11 cellular contexts compared by ENCODE assay signal in the genomic region with DNA sequence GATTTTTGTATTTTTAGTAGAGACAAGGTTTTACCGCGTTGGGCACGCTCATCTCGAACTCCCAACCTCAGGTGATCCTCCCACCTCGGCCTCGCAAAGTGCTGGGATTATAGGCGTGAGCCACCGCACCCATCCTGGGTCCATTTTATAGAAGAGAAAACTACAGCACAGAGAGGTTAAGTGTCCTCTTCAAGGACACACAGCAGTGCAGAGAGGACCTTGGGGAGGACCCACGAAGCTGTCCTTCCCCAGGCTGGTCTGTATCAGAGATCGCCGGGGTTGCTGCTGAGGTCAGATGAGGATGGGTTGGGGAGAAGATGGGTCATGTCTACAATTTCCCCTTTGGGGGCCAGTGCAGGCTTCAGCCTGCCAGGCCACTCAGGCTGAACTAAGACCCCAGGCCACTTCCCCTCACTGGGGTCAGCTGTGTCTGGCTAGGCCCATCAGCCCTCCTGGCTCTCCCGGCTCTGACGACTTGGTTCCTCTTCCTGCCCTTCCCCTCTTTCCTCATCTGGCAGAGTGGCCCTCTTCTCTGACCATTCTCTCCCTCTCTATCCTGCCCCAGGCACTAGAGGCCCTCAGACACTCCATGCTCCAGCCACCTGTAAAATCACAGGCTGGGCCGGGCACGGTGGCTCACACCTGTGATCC. TPM values are rescaled to one million over a fixed set of nuclear protein-coding genes. Genes with fewer than 3 reads are reported as not detected.
DNase-seq lines count a peak whose midpoint lies in the region; ATAC-seq and TF ChIP-seq lines count a peak whose summit lies in the region.
"Had no signal": no experiment of that assay in that cellular context is flagged by ENCODE, and none has a peak within 500 bp of the region (broad histone marks: within the 10 kb centered on the region; RNA-seq: fewer than 3 reads in every experiment).

No MANE protein-coding gene starts in this region.

- H3K4me1 ChIP-seq in H9 (ENCODE audit: insufficient read depth, low read length) (no peaks in the 10 kb centered on the region), ovary (ENCODE audit: insufficient read depth) (no peaks in the 10 kb centered on the region)

- H4K5ac ChIP-seq in H9 (ENCODE audit: insufficient read length, low read depth, low read length), result no peak overlapping the region

- H3K36me3 Mint-ChIP-seq in H9 (ENCODE audit: insufficient read depth in 1 of 3, low read depth in 3 of 3) (no peaks in the 10 kb centered on the region), Calu3 (ENCODE audit: insufficient read depth, unreplicated experiment) (no peaks in the 10 kb centered on the region)

- H3K4me3 ChIP-seq in ovary, result no peak overlapping the region

- no peaks in the 10 kb centered on the region for H3K23me2 ChIP-seq in H9 (ENCODE audit: insufficient read length, low read depth, low read length, poor library complexity, severe bottlenecking)

- no peak overlapping the region for H3K4me2 ChIP-seq in H9 (ENCODE audit: insufficient read depth, insufficient read length, low read length)

- H3K14ac ChIP-seq in H9 (ENCODE audit: insufficient read depth, low read length), result no peak overlapping the region

- H3K23ac ChIP-seq in H9 (ENCODE audit: insufficient read length, low read depth, low read length), result no peak overlapping the region

- no peaks in the 10 kb centered on the region for H4K20me1 ChIP-seq in H9 (ENCODE audit: control insufficient read depth, insufficient read depth, insufficient read length)

- TF ChIP-seq EP300 in ovary (IDR thresholded peaks at IDR 0.05), result no peak

- TF ChIP-seq CTCF in H9 (conservative IDR thresholded peaks at IDR 0.05), result no peak
- TF ChIP-seq CTCF in omental fat pad (IDR thresholded peaks at IDR 0.05), result no peak
- TF ChIP-seq CTCF in Calu3 (IDR thresholded peaks at IDR 0.05; ENCODE audit: unreplicated experiment), result no peak
- no peak for TF ChIP-seq CTCF in ovary (IDR thresholded peaks at IDR 0.05)

- no peak overlapping the region for H2AK5ac ChIP-seq in H9 (ENCODE audit: insufficient read length, low read length)

- H3K27me3 ChIP-seq in H9 (ENCODE audit: insufficient read depth, low read length), result no peaks in the 10 kb centered on the region
- no peaks in the 10 kb centered on the region for H3K27me3 ChIP-seq in ovary
- H3K27me3 ChIP-seq: brain microvascular endothelial cell had no signal

- H3K56ac ChIP-seq in H9 (ENCODE audit: insufficient read length, low read depth, low read length), result no peak overlapping the region

- H3K27ac ChIP-seq in H9 (ENCODE audit: insufficient read length, low read depth, low read length) (no peak overlapping the region), ovary (no peak overlapping the region)
- H3K27ac ChIP-seq: brain microvascular endothelial cell had no signal

- no peak overlapping the region for H2BK120ac ChIP-seq in H9 (ENCODE audit: low read depth, low read length, poor library complexity, severe bottlenecking)

- H3K4me1 Mint-ChIP-seq in H9 (no peaks in the 10 kb centered on the region), Calu3 (ENCODE audit: low read depth, unreplicated experiment) (no peaks in the 10 kb centered on the region)

- H3K9me3 ChIP-seq in H9 (ENCODE audit: control insufficient read depth, low read depth, low read length) (no peaks in the 10 kb centered on the region), ovary (no peaks in the 10 kb centered on the region)

- CTCF ChIA-PET in Calu3 (lab: Charles Lee), result no interaction called here

- H4K91ac ChIP-seq in H9 (ENCODE audit: insufficient read length, low read depth, low read length), result no peak overlapping the region

- no peak overlapping the region for H2BK20ac ChIP-seq in H9 (ENCODE audit: low read depth, low read length, poor library complexity, severe bottlenecking)

- ATAC-seq in Right ventricle myocardium superior (ENCODE audit: poor library complexity), result peak; percentile 66
- ATAC-seq in omental fat pad (ENCODE audit: low FRiP score), result peak; percentile 27
- no peak for ATAC-seq in GM18870 (IDR thresholded peaks at IDR 0.05; ENCODE audit: unreplicated experiment)

- no peak overlapping the region for H3T11ph ChIP-seq in H9 (ENCODE audit: low read length)

- H3K27me3 Mint-ChIP-seq in H9 (ENCODE audit: low read depth) (peaks cover 4% of the 10 kb centered on the region; the same call in 1 of the 2 replicates), Calu3 (ENCODE audit: unreplicated experiment) (peaks cover 8% of the 10 kb centered on the region)

- H2BK5ac ChIP-seq in H9 (ENCODE audit: insufficient read length, low read length), result no peak overlapping the region

- H3K4ac ChIP-seq in H9 (ENCODE audit: low read depth, low read length), result no peak overlapping the region

- no TSS peak for BruUV-seq in Calu3 (replicated peaks; lab: Mats Ljungman, UMichigan)

- no peak overlapping the region for H3K9ac ChIP-seq in H9 (ENCODE audit: extremely low read depth, insufficient read length, low read length)

- no peak overlapping the region for H4K8ac ChIP-seq in H9 (replicated peaks; ENCODE audit: insufficient read length, low read depth, low read length)

- peak overlapping the region in 1 of 3 experiments; percentile 55; a peak in 1 of 7 replicates for H3K27ac Mint-ChIP-seq in H9
- H3K27ac Mint-ChIP-seq in Calu3 (ENCODE audit: unreplicated experiment), result no peak overlapping the region

- intact Hi-C loops in Right ventricle myocardium superior (cut with DNase I), result no loop called here
- intact Hi-C loops in Calu3 (cut with micrococcal nuclease; ENCODE audit: unreplicated experiment), result no loop called here
- intact Hi-C loops in ovary (cut with DNase I), result no loop called here

- peak overlapping the region; percentile 50 for H2BK12ac ChIP-seq in H9 (ENCODE audit: insufficient read length, low read depth, low read length)

- no peaks in the 10 kb centered on the region for H3K79me2 ChIP-seq in H9 (ENCODE audit: insufficient read depth, low read length)

- WGBS in H9 (ENCODE audit: extremely low coverage, insufficient read length, low lambda C conversion rate), result no CpG with 5 or more reads among the region's 15 CpGs
- 86 to 93% (median 91%) methylated on average over 15 of the region's 15 CpGs for whole genome bisulfite sequencing in ovary, 3 donors

- H3K9me3 Mint-ChIP-seq in H9, result no peaks in the 10 kb centered on the region; a peak in 1 of 5 replicates
- H3K9me3 Mint-ChIP-seq in Calu3 (ENCODE audit: low read depth, unreplicated experiment), result no peaks in the 10 kb centered on the region

- no peaks in the 10 kb centered on the region for H3K79me1 ChIP-seq in H9 (ENCODE audit: insufficient read depth, low read depth, low read length, poor library complexity, severe bottlenecking)

- no peak for TF ChIP-seq POLR2A in ovary (IDR thresholded peaks at IDR 0.05)

- H2BK15ac ChIP-seq in H9 (ENCODE audit: low read depth, low read length), result no peak overlapping the region

- H3K18ac ChIP-seq in H9 (ENCODE audit: insufficient read length, low read depth, low read length), result no peak overlapping the region

- no peak overlapping the region for H2AFZ ChIP-seq in H9 (ENCODE audit: low read length)

- DNase-seq in H9 (no peak), SKM-1 (lab: John Stamatoyannopoulos, UW; ENCODE audit: unreplicated experiment) (peak; percentile 73), Right ventricle myocardium superior (peak; percentile 64), omental fat pad (ENCODE audit: low spot score) (no peak), Calu3 (no peak), ovary (no peak)
- DNase-seq: activated T-cell treated with anti-CD3 and anti-CD28 coated beads, Interleukin-2, amount 50 U/mL, for 48 hours; brain microvascular endothelial cell; DMS153 had no signal

- H3K36me3 ChIP-seq in ovary, result no peaks in the 10 kb centered on the region
- H3K36me3 ChIP-seq: brain microvascular endothelial cell had no signal

- H3K4me3 Mint-ChIP-seq in H9 (no peak overlapping the region), Calu3 (ENCODE audit: low read depth, unreplicated experiment) (no peak overlapping the region)

RNA-seq across cellular contexts. Expression of a gene that starts 9.6 kb away (rescaled TPM):
- 1.0 and 1.2 TPM in 2 replicates for total RNA-seq in H9 (2021)
- total RNA-seq in Right ventricle myocardium superior, result 8.4 TPM
- total RNA-seq in omental fat pad, result 10 to 100 TPM; 13.9 to 86.7 (median 39.9) TPM
- total RNA-seq in Calu3 (2022), result 1.3 TPM in 1 of 2 replicates, not detected in the other
- total RNA-seq in ovary, result 10 to 100 TPM in 2 of 7 donors, 1 to 10 TPM in 5; 3.5 to 13.6 (median 5.4) TPM
- polyA plus RNA-seq in ovary, result 1 to 10 TPM; 4.0 to 7.8 TPM

RNA-seq across cellular contexts. Expression of a gene that starts 42.9 kb away (rescaled TPM):
- total RNA-seq in H9 (2021) (25.6 and 26.5 TPM in 2 replicates), Right ventricle myocardium superior (9.1 TPM), omental fat pad (10 to 100 TPM; 16.7 to 46.7 (median 22.5) TPM), Calu3 (2022) (0.76 TPM in 1 of 2 replicates, not detected in the other), ovary (10 to 100 TPM; 22.4 to 49.3 (median 37.4) TPM)
- 10 to 100 TPM in 1 of 2 donors, 1 to 10 TPM in 1; 6.2 to 37.5 TPM for polyA plus RNA-seq in ovary
- total RNA-seq: OCI-LY7 had no signal

RNA-seq across cellular contexts. Expression of a gene that starts 53.7 kb away (rescaled TPM):
- total RNA-seq in H9 (2021), result 29.3 and 38.1 TPM in 2 replicates
- total RNA-seq in Right ventricle myocardium superior, result 16.1 TPM
- 1 to 10 TPM; 4.6 to 7.8 (median 7.4) TPM for total RNA-seq in omental fat pad
- total RNA-seq in Calu3 (2022), result 8.7 and 11.8 TPM in 2 replicates
- 10 to 100 TPM; 20.9 to 49.7 (median 26.2) TPM for total RNA-seq in ovary
- polyA plus RNA-seq in ovary, result 10 to 100 TPM in 1 of 2 donors, under 1 TPM in 1; 0.62 to 45.3 TPM

Comparison
In these comparisons a context has a peak if more than half of its experiments do, and no peak if none do; other contexts are left out.
1. DNase-seq: peak in SKM-1 (single experiment) and Right ventricle myocardium superior (single experiment); none in H9 (single experiment), omental fat pad (single experiment), Calu3 (single experiment) and ovary (0 of 5).